In the genomic region with DNA sequence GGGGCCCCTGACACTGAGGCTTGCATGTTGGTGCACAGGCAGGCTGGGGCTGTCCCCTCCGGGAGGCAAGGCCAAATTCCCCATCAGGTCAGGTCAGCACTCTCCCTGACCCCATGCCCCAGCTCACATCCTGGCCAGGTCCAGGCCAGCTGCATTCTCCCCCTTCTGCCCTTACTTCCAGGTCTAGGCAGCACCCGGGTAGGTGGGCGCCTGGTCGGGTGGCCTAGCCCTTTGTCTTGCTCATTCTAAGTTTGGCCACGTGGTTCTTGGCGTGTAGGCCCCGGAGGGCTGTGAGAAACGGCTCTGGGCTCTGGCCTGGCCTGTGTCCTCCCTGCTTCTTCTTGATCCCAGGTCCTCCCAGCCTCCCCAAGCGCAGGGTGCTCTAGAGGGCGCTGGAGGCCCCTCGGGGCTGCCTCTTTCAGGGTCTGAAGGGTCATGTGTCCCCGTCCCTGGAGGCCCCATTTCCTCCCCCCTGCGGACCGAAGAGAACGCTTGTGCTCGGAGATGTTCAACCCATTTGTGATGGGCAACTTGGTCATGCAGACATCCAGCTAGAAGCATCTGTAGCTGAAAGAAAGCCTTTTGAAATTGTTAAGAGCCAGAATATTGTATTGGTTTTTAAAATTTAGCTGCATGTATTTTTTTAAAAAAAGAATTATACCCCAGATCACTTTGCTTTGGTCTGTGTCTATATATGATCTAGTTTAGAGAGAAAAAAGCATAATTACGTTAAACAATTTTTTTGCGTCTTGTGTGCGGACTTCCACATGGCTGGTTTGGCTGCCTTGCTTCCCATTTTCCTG, we compare ENCODE assay signal across 8 cellular contexts. TPM values are rescaled to one million over a fixed set of nuclear protein-coding genes. Genes with fewer than 3 reads are reported as not detected.
A peak's percentile ranks its signal among the peaks of the same experiment; 100 is the strongest.
DNase-seq lines count a peak whose midpoint lies in the region; ATAC-seq, FAIRE-seq and TF ChIP-seq lines count a peak whose summit lies in the region.

No MANE protein-coding gene starts in this region.

- H3K4me3 ChIP-seq in A673 (ENCODE audit: low read depth, low read length, poor library complexity, severe bottlenecking), result peak overlapping the region; percentile 96
- no peak overlapping the region for H3K4me3 ChIP-seq in adrenal gland
- H3K4me3 ChIP-seq in suprapubic skin, result peak overlapping the region; percentile 86

- CTCF ChIA-PET in A673 (lab: Charles Lee), result interaction anchor here (0.7 kb wide), 1 partner anchor 83 kb away, joined by 3 read pairs; no protein-coding TSS in a partner anchor

- H3K9me3 ChIP-seq in A673 (ENCODE audit: low read depth, low read length, poor library complexity, severe bottlenecking), result no peaks in the 10 kb centered on the region
- no peaks in the 10 kb centered on the region for H3K9me3 ChIP-seq in adrenal gland (replicated peaks in 1 of 3)
- H3K9me3 ChIP-seq in suprapubic skin, result no peaks in the 10 kb centered on the region

- 51 to 66% (median 62%) methylated on average over 18 to 19 of the region's 19 CpGs for WGBS in adrenal gland, 4 donors
- 56% methylated on average over 18 of the region's 19 CpGs for WGBS in suprapubic skin

- TF ChIP-seq EP300 in suprapubic skin (IDR thresholded peaks at IDR 0.05), result no peak

- TF ChIP-seq POLR2A in adrenal gland (IDR thresholded peaks at IDR 0.05) (no peak), suprapubic skin (IDR thresholded peaks at IDR 0.05) (no peak)

- POLR2A ChIA-PET in A673 (lab: Charles Lee; ENCODE audit: low non-redundant PET), result interaction anchor here (0.6 kb wide), 1 partner anchor 464 kb away, joined by 3 read pairs; no protein-coding TSS in a partner anchor

- H3K27ac ChIP-seq in A673 (ENCODE audit: low read depth, low read length, poor library complexity, severe bottlenecking) (peak overlapping the region; percentile 100), adrenal gland (peak overlapping the region; percentile 2 to 96 (median 18)), suprapubic skin (peak overlapping the region; percentile 96)

- H3K27me3 ChIP-seq in A673 (replicated peaks; ENCODE audit: insufficient read depth, low read depth, low read length, poor library complexity), result no peaks in the 10 kb centered on the region
- H3K27me3 ChIP-seq in adrenal gland, result no peaks in the 10 kb centered on the region
- no peaks in the 10 kb centered on the region for H3K27me3 ChIP-seq in suprapubic skin

- H3K36me3 ChIP-seq in A673 (ENCODE audit: insufficient read depth, low read length, poor library complexity, severe bottlenecking) (peaks cover 4% of the 10 kb centered on the region), adrenal gland (replicated peaks in 1 of 2) (no peaks in the 10 kb centered on the region), suprapubic skin (no peaks in the 10 kb centered on the region)

- FAIRE-seq in GM19239 (lab: Jason Lieb, UNC), result no peak

- no TSS peak for BruUV-seq in A673 (replicated peaks; lab: Mats Ljungman, UMichigan)

- TF ChIP-seq CTCF in A673 (conservative IDR thresholded peaks at IDR 0.05; ENCODE audit: low read depth, low read length), result peak; percentile 61
- TF ChIP-seq CTCF in adrenal gland (IDR thresholded peaks at IDR 0.05), result peak in 1 of 6 experiments; percentile 10
- no peak for TF ChIP-seq CTCF in suprapubic skin (IDR thresholded peaks at IDR 0.05)

- DNase-seq in A673 (ENCODE audit: low spot score) (peak; percentile 75), GM19239 (ENCODE audit: insufficient read length, low spot score) (peak; percentile 66), adrenal gland (peak in 1 of 7 donors; percentile 23), iris pigment epithelial cell (ENCODE audit: low read depth) (peak; percentile 71), suprapubic skin (ENCODE audit: low spot score in 2 of 2) (no peak), NCI-H2081 (lab: John Stamatoyannopoulos, UW) (no peak), NCI-H2171 treated with DMSO at 0.1 percent for 48 hours (lab: John Stamatoyannopoulos, UW) (no peak)

- ATAC-seq in HG03108 (IDR thresholded peaks at IDR 0.05; ENCODE audit: unreplicated experiment), result no peak

- H3K4me1 ChIP-seq in A673 (ENCODE audit: insufficient read depth, low read length, poor library complexity, severe bottlenecking) (peaks cover 62% of the 10 kb centered on the region), adrenal gland (replicated peaks in 1 of 2) (peaks cover 8 to 50% of the 10 kb centered on the region in 2 donors), suprapubic skin (peaks cover 82% of the 10 kb centered on the region)

- intact Hi-C loops in A673 (cut with micrococcal nuclease; ENCODE audit: unreplicated experiment), result no loop called here
- intact Hi-C loops in adrenal gland (cut with DNase I), result no loop called here

RNA-seq across cellular contexts. Expression of gene BAHCC1, which starts 6.7 kb away (rescaled TPM):
- total RNA-seq in A673 (2021) (74.2 and 80.6 TPM in 2 replicates), adrenal gland (10 to 100 TPM; 13.0 to 35.3 (median 19.2) TPM), suprapubic skin (10 to 100 TPM in 2 of 4 donors, 1 to 10 TPM in 2; 4.5 to 19.3 (median 12.2) TPM)
- 10 to 100 TPM in 2 of 3 donors, 1 to 10 TPM in 1; 2.1 to 68.0 (median 18.2) TPM for polyA plus RNA-seq in adrenal gland

Comparison
In these comparisons a context has a peak if more than half of its experiments do, and no peak if none do; other contexts are left out.
1. DNase-seq: peak in A673 (single experiment), GM19239 (single experiment) and iris pigment epithelial cell (single experiment); none in suprapubic skin (0 of 2), NCI-H2081 (0 of 2) and NCI-H2171 treated with DMSO at 0.1 percent for 48 hours (single experiment).
2. H3K27ac ChIP-seq: peak in every context shown above with its lines; median percentile 100 in A673; 96 in suprapubic skin; 18 in adrenal gland.
3. H3K4me3 ChIP-seq: peak in A673 (single experiment) and suprapubic skin (single experiment); none in adrenal gland (0 of 4).